1 cellular context compared by ENCODE assay signal in genomic region chr10:74150151-74151056, GRCh38.
TF ChIP-seq lines count a peak whose summit lies in the region.

A gene with protein sequence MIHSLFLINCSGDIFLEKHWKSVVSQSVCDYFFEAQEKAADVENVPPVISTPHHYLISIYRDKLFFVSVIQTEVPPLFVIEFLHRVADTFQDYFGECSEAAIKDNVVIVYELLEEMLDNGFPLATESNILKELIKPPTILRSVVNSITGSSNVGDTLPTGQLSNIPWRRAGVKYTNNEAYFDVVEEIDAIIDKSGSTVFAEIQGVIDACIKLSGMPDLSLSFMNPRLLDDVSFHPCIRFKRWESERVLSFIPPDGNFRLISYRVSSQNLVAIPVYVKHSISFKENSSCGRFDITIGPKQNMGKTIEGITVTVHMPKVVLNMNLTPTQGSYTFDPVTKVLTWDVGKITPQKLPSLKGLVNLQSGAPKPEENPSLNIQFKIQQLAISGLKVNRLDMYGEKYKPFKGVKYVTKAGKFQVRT (minus strand): TSS chr10:74150828. CDS start chr10:74138379, 12,449 bp downstream.

TF ChIP-seq in K562, 482 proteins besides CTCF, POLR2A, EP300 and RAD21 (continued from another document):
- TF ChIP-seq MEF2D (tag; conservative IDR thresholded peaks at IDR 0.05; ENCODE audit: low read depth): 0 out of 2 replicates have a peak, but pooled peaks have one; percentile 27
- no peak for TF ChIP-seq PTTG1 (tag; IDR thresholded peaks at IDR 0.05; ENCODE audit: low read depth)
- peak in 1 of 2 experiments; percentile 55; a peak in 2 of 4 replicates for TF ChIP-seq SIN3A (IDR thresholded peaks at IDR 0.05; ENCODE audit: borderline replicate concordance in 2 of 2, control insufficient read depth in 1 of 2, low read depth in 2 of 2, low read length in 2 of 2)
- no peak for TF ChIP-seq NR1H2 (CRISPR knock-in tag; IDR thresholded peaks at IDR 0.05)
- TF ChIP-seq ZKSCAN3 (CRISPR knock-in tag; IDR thresholded peaks at IDR 0.05): no peak
- no peak for TF ChIP-seq CTBP1 (IDR thresholded peaks at IDR 0.05; ENCODE audit: borderline replicate concordance)
- TF ChIP-seq PURB (CRISPR knock-in tag; IDR thresholded peaks at IDR 0.05; ENCODE audit: low read depth): no peak
- no peak for TF ChIP-seq HNRNPLL (IDR thresholded peaks at IDR 0.05; ENCODE audit: low read depth, low read length, poor library complexity, severe bottlenecking)
- TF ChIP-seq MAX (CRISPR knock-in tag; IDR thresholded peaks at IDR 0.05): no peak; the same call in 1 of the 2 replicates
- TF ChIP-seq, protein P1, sequence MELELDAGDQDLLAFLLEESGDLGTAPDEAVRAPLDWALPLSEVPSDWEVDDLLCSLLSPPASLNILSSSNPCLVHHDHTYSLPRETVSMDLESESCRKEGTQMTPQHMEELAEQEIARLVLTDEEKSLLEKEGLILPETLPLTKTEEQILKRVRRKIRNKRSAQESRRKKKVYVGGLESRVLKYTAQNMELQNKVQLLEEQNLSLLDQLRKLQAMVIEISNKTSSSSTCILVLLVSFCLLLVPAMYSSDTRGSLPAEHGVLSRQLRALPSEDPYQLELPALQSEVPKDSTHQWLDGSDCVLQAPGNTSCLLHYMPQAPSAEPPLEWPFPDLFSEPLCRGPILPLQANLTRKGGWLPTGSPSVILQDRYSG (tag; conservative IDR thresholded peaks at IDR 0.05; ENCODE audit: low read depth): no peak
- no peak; the same call in 1 of the 2 replicates for TF ChIP-seq ZSCAN29 (IDR thresholded peaks at IDR 0.05)
- peak in 1 of 2 experiments; percentile 52; a peak in 2 of 4 replicates for TF ChIP-seq MLLT1 (IDR thresholded peaks at IDR 0.05)
- no peak for TF ChIP-seq FOXM1 (IDR thresholded peaks at IDR 0.05; ENCODE audit: low read depth)
- TF ChIP-seq FOXM1 (CRISPR knock-in tag; IDR thresholded peaks at IDR 0.05; ENCODE audit: low read depth): peak; percentile 13; the same call in 1 of the 2 replicates
- no peak for TF ChIP-seq ZNF184 (CRISPR knock-in tag; IDR thresholded peaks at IDR 0.05)
- TF ChIP-seq, protein P2, sequence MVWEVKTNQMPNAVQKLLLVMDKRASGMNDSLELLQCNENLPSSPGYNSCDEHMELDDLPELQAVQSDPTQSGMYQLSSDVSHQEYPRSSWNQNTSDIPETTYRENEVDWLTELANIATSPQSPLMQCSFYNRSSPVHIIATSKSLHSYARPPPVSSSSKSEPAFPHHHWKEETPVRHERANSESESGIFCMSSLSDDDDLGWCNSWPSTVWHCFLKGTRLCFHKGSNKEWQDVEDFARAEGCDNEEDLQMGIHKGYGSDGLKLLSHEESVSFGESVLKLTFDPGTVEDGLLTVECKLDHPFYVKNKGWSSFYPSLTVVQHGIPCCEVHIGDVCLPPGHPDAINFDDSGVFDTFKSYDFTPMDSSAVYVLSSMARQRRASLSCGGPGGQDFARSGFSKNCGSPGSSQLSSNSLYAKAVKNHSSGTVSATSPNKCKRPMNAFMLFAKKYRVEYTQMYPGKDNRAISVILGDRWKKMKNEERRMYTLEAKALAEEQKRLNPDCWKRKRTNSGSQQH (CRISPR knock-in tag; IDR thresholded peaks at IDR 0.05): no peak
- TF ChIP-seq NUFIP1 (IDR thresholded peaks at IDR 0.05; ENCODE audit: partially characterized antibody): no peak
- no peak for TF ChIP-seq MTA2 (IDR thresholded peaks at IDR 0.05; ENCODE audit: low read depth)
- no peak; the same call in 1 of the 2 replicates for TF ChIP-seq KLF1 (tag; IDR thresholded peaks at IDR 0.05)
- TF ChIP-seq AFF4 (CRISPR knock-in tag; IDR thresholded peaks at IDR 0.05): no peak
- no peak for TF ChIP-seq SRSF7 (optimal IDR thresholded peaks at IDR 0.05; ENCODE audit: low read depth, low read length)
- TF ChIP-seq NFXL1 (CRISPR knock-in tag; IDR thresholded peaks at IDR 0.05): no peak
- no peak for TF ChIP-seq RBFOX2 (IDR thresholded peaks at IDR 0.05; ENCODE audit: low read depth, low read length)
- TF ChIP-seq EHMT2 (IDR thresholded peaks at IDR 0.05): no peak
- TF ChIP-seq ZC3H8 (IDR thresholded peaks at IDR 0.05): no peak
- TF ChIP-seq, protein P3, sequence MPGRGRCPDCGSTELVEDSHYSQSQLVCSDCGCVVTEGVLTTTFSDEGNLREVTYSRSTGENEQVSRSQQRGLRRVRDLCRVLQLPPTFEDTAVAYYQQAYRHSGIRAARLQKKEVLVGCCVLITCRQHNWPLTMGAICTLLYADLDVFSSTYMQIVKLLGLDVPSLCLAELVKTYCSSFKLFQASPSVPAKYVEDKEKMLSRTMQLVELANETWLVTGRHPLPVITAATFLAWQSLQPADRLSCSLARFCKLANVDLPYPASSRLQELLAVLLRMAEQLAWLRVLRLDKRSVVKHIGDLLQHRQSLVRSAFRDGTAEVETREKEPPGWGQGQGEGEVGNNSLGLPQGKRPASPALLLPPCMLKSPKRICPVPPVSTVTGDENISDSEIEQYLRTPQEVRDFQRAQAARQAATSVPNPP (IDR thresholded peaks at IDR 0.05; ENCODE audit: borderline replicate concordance, insufficient read depth, insufficient read length): no peak
- TF ChIP-seq PCBP1 (IDR thresholded peaks at IDR 0.05; ENCODE audit: low read depth, low read length, poor library complexity, severe bottlenecking): no peak
- TF ChIP-seq CBFA2T3 (IDR thresholded peaks at IDR 0.05): no peak
- TF ChIP-seq SUPT5H (IDR thresholded peaks at IDR 0.05): peak; percentile 54
- TF ChIP-seq SAFB (IDR thresholded peaks at IDR 0.05; ENCODE audit: borderline replicate concordance, low read depth, low read length): no peak
- no peak for TF ChIP-seq ZNF75A (CRISPR knock-in tag; IDR thresholded peaks at IDR 0.05)
- no peak for TF ChIP-seq ZNF263 (CRISPR knock-in tag; IDR thresholded peaks at IDR 0.05; ENCODE audit: borderline replicate concordance)
- TF ChIP-seq ZNF77 (CRISPR knock-in tag; IDR thresholded peaks at IDR 0.05): no peak
- no peak for TF ChIP-seq BCL6 (CRISPR knock-in tag; IDR thresholded peaks at IDR 0.05)
